30 cellular contexts compared by ENCODE assay signal in the genomic region with DNA sequence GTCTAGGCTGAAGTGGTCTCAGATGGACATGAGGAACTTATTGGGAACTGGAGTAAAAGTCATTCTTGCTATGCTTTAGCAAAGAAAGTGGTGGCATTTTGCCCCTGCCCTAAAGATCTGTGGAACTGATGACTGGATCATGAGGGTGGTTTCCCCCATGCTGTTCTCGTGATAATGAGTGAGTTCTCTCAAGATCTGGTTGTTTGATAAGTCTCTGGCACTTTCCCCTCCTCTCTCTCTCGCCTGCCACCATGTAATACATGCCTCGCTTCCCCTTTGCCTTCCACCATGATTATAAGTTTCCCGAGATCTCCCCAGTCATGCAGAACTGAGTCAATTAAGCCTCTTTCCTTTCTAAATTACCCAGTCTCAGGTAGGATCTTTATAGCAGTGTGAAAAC.
"Had no signal": no experiment of that assay in that cellular context is flagged by ENCODE, and none has a peak within 500 bp of the region (broad histone marks: within the 10 kb centered on the region; RNA-seq: fewer than 3 reads in every experiment).

No MANE protein-coding gene starts in this region.

- H3K4me3 Mint-ChIP-seq: naive thymus-derived CD4-positive, alpha-beta T cell; natural killer cell; nephron; neural progenitor cell; stimulated activated memory B cell treated with anti-CD40 and anti-IgM and Interleukin-4, amounts not matched to agents 10 μg/mL and 1 μg/mL and 100 μg/mL, for 72 hours; stimulated activated naive CD8-positive, alpha-beta T cell treated with anti-CD3 and anti-CD28 coated beads, Interleukin-15, Interleukin-2, amounts not matched to agents 100 ng/mL and 50 ng/mL, for 24 hours had no signal

- H3K4me1 ChIP-seq: neural progenitor cell, parathyroid adenoma, right lobe of liver, sigmoid colon, suprapubic skin, testis, tibial artery, transverse colon, upper lobe of left lung, vagina had no signal

- H3K27ac Mint-ChIP-seq: naive thymus-derived CD4-positive, alpha-beta T cell; natural killer cell; nephron; neural progenitor cell; progenitor cell of endocrine pancreas; stimulated activated memory B cell treated with anti-CD40 and anti-IgM and Interleukin-4, amounts not matched to agents 10 μg/mL and 1 μg/mL and 100 μg/mL, for 72 hours; stimulated activated naive CD8-positive, alpha-beta T cell treated with anti-CD3 and anti-CD28 coated beads, Interleukin-15, Interleukin-2, amounts not matched to agents 100 ng/mL and 50 ng/mL, for 24 hours had no signal

- H3K9ac ChIP-seq: neural progenitor cell, parathyroid adenoma had no signal

- H3K4me3 ChIP-seq: neural progenitor cell, ovary, psoas muscle, right lobe of liver, sigmoid colon, suprapubic skin, testis, tibial artery, transverse colon, upper lobe of left lung, vagina had no signal

- H3K79me2 ChIP-seq: parathyroid adenoma had no signal

- H3K9me3 Mint-ChIP-seq: natural killer cell, nephron, neural progenitor cell had no signal

- H3K36me3 ChIP-seq: neural progenitor cell, ovary, right lobe of liver, sigmoid colon, suprapubic skin, tibial artery, transverse colon, upper lobe of left lung, vagina had no signal

- DNase-seq: naive thymus-derived CD4-positive, alpha-beta T cell; natural killer cell; occipital lobe; ovary; posterior cingulate gyrus; psoas muscle; right cardiac atrium; right lobe of liver; sigmoid colon; small intestine; stimulated activated CD4-positive, alpha-beta T cell treated with anti-CD3 and anti-CD28 coated beads, Interleukin-15, amount 100 ng/mL, for 24 hours; stimulated activated CD4-positive, alpha-beta T cell treated with anti-CD3 and anti-CD28 coated beads, Interleukin-2, amount 100 ng/mL, for 24 hours; stimulated activated CD4-positive, alpha-beta T cell treated with anti-CD3 and anti-CD28 coated beads, Interleukin-4, amount 100 ng/mL, for 1 hour; stimulated activated CD4-positive, alpha-beta T cell treated with anti-CD3 and anti-CD28 coated beads, Interleukin-4, amount 100 ng/mL, for 4 hours; stimulated activated CD8-positive, alpha-beta memory T cell treated with anti-CD3 and anti-CD28 coated beads, Interleukin-4, amount 100 ng/mL, for 48 hours; stimulated activated naive CD4-positive, alpha-beta T cell; substantia nigra; testis; tibial artery; transverse colon; upper lobe of left lung had no signal

- H3K4me2 ChIP-seq: neural progenitor cell had no signal

- FAIRE-seq: small intestine, urothelium cell line had no signal

- H3K27me3 Mint-ChIP-seq: progenitor cell of endocrine pancreas had no signal

- H2AFZ ChIP-seq: neural progenitor cell, parathyroid adenoma had no signal

- ATAC-seq: naive thymus-derived CD4-positive, alpha-beta T cell; natural killer cell; psoas muscle; right cardiac atrium; right lobe of liver; stimulated activated memory B cell treated with anti-CD40 and anti-IgM and Interleukin-4, amounts not matched to agents 10 μg/mL and 1 μg/mL and 100 μg/mL, for 72 hours had no signal

- H3K27ac ChIP-seq: neural progenitor cell, ovary, parathyroid adenoma, psoas muscle, right lobe of liver, sigmoid colon, suprapubic skin, testis, tibial artery, transverse colon, upper lobe of left lung, vagina had no signal

- H3K4me1 Mint-ChIP-seq: naive thymus-derived CD4-positive, alpha-beta T cell; natural killer cell; nephron; neural progenitor cell; stimulated activated memory B cell treated with anti-CD40 and anti-IgM and Interleukin-4, amounts not matched to agents 10 μg/mL and 1 μg/mL and 100 μg/mL, for 72 hours had no signal

- H3K27me3 ChIP-seq: neural progenitor cell, ovary, right lobe of liver, sigmoid colon, suprapubic skin, testis, tibial artery, transverse colon, upper lobe of left lung, vagina had no signal

- H3K9me3 ChIP-seq: ovary, psoas muscle, right lobe of liver, sigmoid colon, suprapubic skin, testis, tibial artery, transverse colon, upper lobe of left lung, vagina had no signal
